ENCODE assay signal across 21 cellular contexts in the genomic region with DNA sequence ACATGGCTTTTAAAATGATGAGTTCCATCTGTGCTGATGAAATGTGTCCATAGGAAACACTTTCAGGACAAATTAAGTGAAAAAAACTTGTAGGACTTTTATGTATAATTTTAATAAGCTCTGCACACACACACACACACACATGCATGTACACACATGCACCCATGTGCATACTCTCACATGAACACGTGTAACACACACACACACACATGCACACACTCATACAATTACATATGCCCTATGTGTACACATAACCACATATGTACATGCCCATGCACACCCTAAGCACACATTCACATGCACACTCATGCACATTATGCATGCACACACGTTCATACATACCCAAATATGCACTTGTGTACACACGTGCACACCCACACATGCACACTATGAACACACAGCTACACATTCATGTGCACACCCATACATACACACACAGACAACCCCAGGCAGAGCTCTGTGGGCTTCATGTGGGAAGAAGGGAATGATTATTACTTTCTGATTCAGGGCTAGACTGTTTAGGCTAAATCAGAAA.
"Had no signal": no experiment of that assay in that cellular context is flagged by ENCODE, and none has a peak within 500 bp of the region (broad histone marks: within the 10 kb centered on the region; RNA-seq: fewer than 3 reads in every experiment).

No MANE protein-coding gene starts in this region.

- H3K36me3 ChIP-seq: left ventricle myocardium inferior, right atrium auricular region, stomach, thyroid gland, transverse colon, upper lobe of right lung had no signal

- H3K27ac ChIP-seq: left ventricle myocardium inferior, parathyroid adenoma, psoas muscle, right atrium auricular region, skin epidermis, stomach, testis, thyroid gland, transverse colon, upper lobe of right lung had no signal

- H3K27me3 ChIP-seq: right atrium auricular region, testis, thyroid gland, transverse colon had no signal

- DNase-seq: hypothalamus; immature natural killer cell; left ventricle myocardium inferior; naive thymus-derived CD8-positive, alpha-beta T cell; nucleus accumbens; psoas muscle; stimulated activated CD4-positive, alpha-beta T cell treated with anti-CD3 and anti-CD28 coated beads, Interleukin-12 subunit alpha, Interleukin-12 subunit beta, amount 100 ng/mL, for 4 hours; stimulated activated CD4-positive, alpha-beta T cell treated with anti-CD3 and anti-CD28 coated beads, Interleukin-15, amount 100 ng/mL, for 24 hours; stimulated activated CD4-positive, alpha-beta T cell treated with anti-CD3 and anti-CD28 coated beads, Interleukin-2, amount 100 ng/mL, for 24 hours; stimulated activated CD4-positive, alpha-beta T cell treated with anti-CD3 and anti-CD28 coated beads, Interleukin-4, amount 100 ng/mL, for 1 hour; stimulated activated naive B cell treated with anti-CD40 and anti-IgM and Interleukin-4, amounts not matched to agents 10 μg/mL and 1 μg/mL and 100 μg/mL, for 72 hours; stimulated activated naive CD8-positive, alpha-beta T cell treated with anti-CD3 and anti-CD28 coated beads, Interleukin-15, Interleukin-2, amounts not matched to agents 100 U/mL and 50 U/mL, for 24 hours; stomach; testis; thyroid gland; transverse colon had no signal

- H3K4me3 ChIP-seq: left ventricle myocardium inferior, lung, psoas muscle, right atrium auricular region, skin epidermis, stomach, testis, thyroid gland, transverse colon, upper lobe of right lung had no signal

- H3K4me1 ChIP-seq: left ventricle myocardium inferior, parathyroid adenoma, psoas muscle, right atrium auricular region, stomach, testis, thyroid gland, transverse colon, upper lobe of right lung had no signal

- H3K9me3 ChIP-seq: left ventricle myocardium inferior, psoas muscle, right atrium auricular region, stomach, testis, thyroid gland, transverse colon, upper lobe of right lung had no signal

- H3K79me2 ChIP-seq: parathyroid adenoma had no signal

- H2AFZ ChIP-seq: parathyroid adenoma had no signal
